Comparison of ENCODE assay signal across 12 cellular contexts in the genomic region with DNA sequence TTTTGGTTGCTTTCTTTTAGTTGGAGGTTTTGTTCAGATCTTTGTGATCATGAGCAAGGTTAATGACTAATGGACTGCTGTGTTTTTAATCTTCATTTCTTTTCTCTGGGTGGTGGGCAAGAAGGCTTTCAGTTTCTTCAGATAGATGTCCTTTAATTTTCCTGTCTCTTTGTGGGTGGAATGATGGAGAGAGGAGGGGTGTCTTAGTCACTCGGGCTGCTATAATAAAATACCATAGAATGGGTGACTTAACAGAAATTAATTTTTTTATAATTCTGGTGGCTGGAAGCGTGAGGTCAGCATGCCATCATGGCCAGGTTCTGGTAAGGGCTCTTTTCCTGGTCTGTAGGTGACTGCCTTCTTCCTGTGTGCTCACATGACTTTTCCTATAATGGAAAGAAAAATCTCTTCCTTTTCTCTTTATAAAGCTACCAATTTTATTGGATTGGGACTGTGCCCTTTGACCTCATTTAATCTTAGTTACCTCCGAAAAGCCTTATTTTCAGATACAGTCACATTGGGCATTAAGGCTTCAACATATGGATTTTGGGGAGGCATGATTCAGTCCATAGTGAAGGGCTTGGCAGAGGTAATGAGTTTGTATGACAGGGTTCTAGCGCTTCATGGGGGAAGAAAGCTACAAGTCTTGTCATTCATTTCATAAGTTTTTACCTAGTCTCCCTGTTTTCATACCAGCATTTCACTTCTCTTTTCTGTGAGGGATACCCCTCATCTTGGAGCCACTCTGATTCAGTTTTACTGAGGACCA. TPM values are rescaled to one million over a fixed set of nuclear protein-coding genes. Genes with fewer than 3 reads are reported as not detected.
DNase-seq lines count a peak whose midpoint lies in the region; ATAC-seq and TF ChIP-seq lines count a peak whose summit lies in the region.
"Had no signal": no experiment of that assay in that cellular context is flagged by ENCODE, and none has a peak within 500 bp of the region (broad histone marks: within the 10 kb centered on the region; RNA-seq: fewer than 3 reads in every experiment).

No MANE protein-coding gene starts in this region.

- ATAC-seq in activated CD8-positive, alpha-beta T cell treated with anti-CD3 and anti-CD28 coated beads, Interleukin-2, amount 10 ng/mL, durations not matched to agents 7 days and 5 days, result no peak
- ATAC-seq in naive B cell (ENCODE audit: low read depth in 2 of 2) (no peak), GM18873 (IDR thresholded peaks at IDR 0.05; ENCODE audit: low FRiP score, unreplicated experiment) (no peak), HG02840 (IDR thresholded peaks at IDR 0.05; ENCODE audit: low FRiP score, unreplicated experiment) (no peak), right cardiac atrium (no peak)

- H3K4me1 Mint-ChIP-seq in CD14-positive monocyte (peaks cover 42% of the 10 kb centered on the region), naive B cell (peaks cover 35 to 76% (median 57%) of the 10 kb centered on the region in 3 donors)
- peaks cover 44% of the 10 kb centered on the region for H3K4me1 Mint-ChIP-seq in activated CD8-positive, alpha-beta T cell treated with anti-CD3 and anti-CD28 coated beads, Interleukin-2, amount 10 ng/mL, durations not matched to agents 7 days and 5 days (ENCODE audit: low read depth)

- POLR2A ChIA-PET in activated CD8-positive, alpha-beta T cell treated with anti-CD3 and anti-CD28 coated beads, Interleukin-2, amount 10 ng/mL, durations not matched to agents 7 days and 5 days (lab: Charles Lee), result no interaction called here

- H3K9me3 ChIP-seq in right atrium auricular region (no peaks in the 10 kb centered on the region), right cardiac atrium (ENCODE audit: control insufficient read depth, low read length) (no peaks in the 10 kb centered on the region)
- H3K9me3 ChIP-seq: adrenal gland had no signal

- no peak for DNase-seq in CD14-positive monocyte (ENCODE audit: low spot score)
- peak; percentile 48 for DNase-seq in EL
- DNase-seq in activated CD8-positive, alpha-beta T cell treated with anti-CD3 and anti-CD28 coated beads, Interleukin-2, amount 10 ng/mL, durations not matched to agents 7 days and 5 days, result no peak
- DNase-seq in naive B cell, result no peak
- DNase-seq in right atrium auricular region (ENCODE audit: low spot score), result no peak
- DNase-seq in right cardiac atrium, result no peak
- DNase-seq: adrenal gland, cortex of kidney, retina, substantia nigra had no signal

- H3K9me3 Mint-ChIP-seq in CD14-positive monocyte, result peaks cover 0 to 1% (median 0%) of the 10 kb centered on the region in 7 donors
- peaks cover 3% of the 10 kb centered on the region for H3K9me3 Mint-ChIP-seq in activated CD8-positive, alpha-beta T cell treated with anti-CD3 and anti-CD28 coated beads, Interleukin-2, amount 10 ng/mL, durations not matched to agents 7 days and 5 days (ENCODE audit: insufficient read depth)
- no peaks in the 10 kb centered on the region for H3K9me3 Mint-ChIP-seq in naive B cell

- WGBS in right cardiac atrium, result 81% methylated on average over 4 of the region's 4 CpGs

- H3K27me3 Mint-ChIP-seq in CD14-positive monocyte (ENCODE audit: low read depth in 3 of 3), result no peaks in the 10 kb centered on the region
- no peaks in the 10 kb centered on the region for H3K27me3 Mint-ChIP-seq in activated CD8-positive, alpha-beta T cell treated with anti-CD3 and anti-CD28 coated beads, Interleukin-2, amount 10 ng/mL, durations not matched to agents 7 days and 5 days (ENCODE audit: low read depth)
- H3K27me3 Mint-ChIP-seq in naive B cell, result no peaks in the 10 kb centered on the region

- no peaks in the 10 kb centered on the region for H3K27me3 ChIP-seq in right atrium auricular region
- H3K27me3 ChIP-seq in right cardiac atrium (ENCODE audit: control insufficient read depth, insufficient read depth), result no peaks in the 10 kb centered on the region
- H3K27me3 ChIP-seq: adrenal gland had no signal

- H3K36me3 ChIP-seq in right atrium auricular region, result peaks cover 4% of the 10 kb centered on the region
- H3K36me3 ChIP-seq: adrenal gland had no signal

- H3K4me3 Mint-ChIP-seq in CD14-positive monocyte (no peak overlapping the region), naive B cell (peak overlapping the region in 5 of 8 donors; percentile 0 to 72 (median 42))
- H3K4me3 Mint-ChIP-seq in activated CD8-positive, alpha-beta T cell treated with anti-CD3 and anti-CD28 coated beads, Interleukin-2, amount 10 ng/mL, durations not matched to agents 7 days and 5 days, result no peak overlapping the region

- H3K36me3 Mint-ChIP-seq in CD14-positive monocyte, result peaks cover 5 to 22% of the 10 kb centered on the region in 2 donors
- peaks cover 30% of the 10 kb centered on the region for H3K36me3 Mint-ChIP-seq in activated CD8-positive, alpha-beta T cell treated with anti-CD3 and anti-CD28 coated beads, Interleukin-2, amount 10 ng/mL, durations not matched to agents 7 days and 5 days (ENCODE audit: low read depth)
- peaks cover 4 to 7% of the 10 kb centered on the region in 2 donors for H3K36me3 Mint-ChIP-seq in naive B cell

- intact Hi-C loops in CD14-positive monocyte (cut with micrococcal nuclease), result no loop called here
- intact Hi-C loops in right cardiac atrium (cut with DNase I), result no loop called here

- TF ChIP-seq CTCF in CD14-positive monocyte (IDR thresholded peaks at IDR 0.05), result no peak
- no peak for TF ChIP-seq CTCF in right atrium auricular region (IDR thresholded peaks at IDR 0.05)

- H3K4me1 ChIP-seq in right atrium auricular region (peaks cover 0 to 31% of the 10 kb centered on the region in 2 donors), right cardiac atrium (ENCODE audit: control insufficient read depth, insufficient read depth, low read length) (no peaks in the 10 kb centered on the region)

- H3K4me3 ChIP-seq in right atrium auricular region (no peak overlapping the region), right cardiac atrium (ENCODE audit: low read length) (no peak overlapping the region)
- H3K4me3 ChIP-seq: adrenal gland had no signal

- H3K27ac Mint-ChIP-seq in CD14-positive monocyte, result peak overlapping the region in 6 of 7 donors; percentile 16 to 83 (median 58)
- peak overlapping the region; percentile 63 for H3K27ac Mint-ChIP-seq in activated CD8-positive, alpha-beta T cell treated with anti-CD3 and anti-CD28 coated beads, Interleukin-2, amount 10 ng/mL, durations not matched to agents 7 days and 5 days
- H3K27ac Mint-ChIP-seq in naive B cell, result peak overlapping the region; percentile 4 to 85 (median 54)

- H3K27ac ChIP-seq in right atrium auricular region (no peak overlapping the region), right cardiac atrium (ENCODE audit: low read length) (no peak overlapping the region)

- CTCF ChIA-PET in activated CD8-positive, alpha-beta T cell treated with anti-CD3 and anti-CD28 coated beads, Interleukin-2, amount 10 ng/mL, durations not matched to agents 7 days and 5 days (lab: Charles Lee), result interaction anchor here (0.6 to 2.0 kb wide), 5 partner anchors 12 to 55 kb away, joined by 3 to 7 read pairs (median 3); no protein-coding TSS in a partner anchor

RNA-seq across cellular contexts. Expression of a gene that starts 6.4 kb away (rescaled TPM):
- 1 to 10 TPM; 1.3 to 2.2 TPM for polyA plus RNA-seq in CD14-positive monocyte
- total RNA-seq in activated CD8-positive, alpha-beta T cell treated with anti-CD3 and anti-CD28 coated beads, Interleukin-2, amount 10 ng/mL, durations not matched to agents 7 days and 5 days, result 10 to 100 TPM; 24.5 to 27.4 TPM
- 10 to 100 TPM in 1 of 6 donors, 1 to 10 TPM in 5; 4.8 to 10.1 (median 9.2) TPM for polyA plus RNA-seq in naive B cell (ENCODE audit: low read depth in 6 of 6)
- 1 to 10 TPM; 7.5 to 7.9 TPM for total RNA-seq in right atrium auricular region
- total RNA-seq in right cardiac atrium, result 10 to 100 TPM in 3 of 4 donors, 1 to 10 TPM in 1; 9.7 to 13.2 (median 13.1) TPM
- 5.1 TPM for polyA plus RNA-seq in right cardiac atrium

Comparison
In these comparisons a context has a peak if more than half of its experiments do, and no peak if none do; other contexts are left out.
1. H3K4me3 Mint-ChIP-seq: peak in naive B cell (5 of 8); none in CD14-positive monocyte (0 of 2) and activated CD8-positive, alpha-beta T cell treated with anti-CD3 and anti-CD28 coated beads, Interleukin-2, amount 10 ng/mL, durations not matched to agents 7 days and 5 days (single experiment).
2. Peak in every context shown above with its lines, with median percentiles within 50 percentile points of each other: H3K27ac Mint-ChIP-seq.